25 cellular contexts compared by ENCODE assay signal in genomic region chr2:239013670-239013960, GRCh38.
"Had no signal": no experiment of that assay in that cellular context is flagged by ENCODE, and none has a peak within 500 bp of the region (broad histone marks: within the 10 kb centered on the region; RNA-seq: fewer than 3 reads in every experiment).

No MANE protein-coding gene starts in this region.

- ATAC-seq: activated CD8-positive, alpha-beta memory T cell treated with anti-CD3 and anti-CD28 coated beads, Interleukin-2, amount 10 ng/mL, durations not matched to agents 7 days and 5 days; activated naive CD4-positive, alpha-beta T cell treated with anti-CD3 and anti-CD28 coated beads, Interleukin-2, amount 50 U/mL, for 72 hours; activated naive CD8-positive, alpha-beta T cell treated with anti-CD3 and anti-CD28 coated beads, Interleukin-2, amount 50 U/mL, for 24 hours; K562; WTC11 had no signal

- H3K4me1 Mint-ChIP-seq: activated CD8-positive, alpha-beta memory T cell treated with anti-CD3 and anti-CD28 coated beads, Interleukin-2, amount 10 ng/mL, durations not matched to agents 7 days and 5 days; activated naive CD8-positive, alpha-beta T cell treated with anti-CD3 and anti-CD28 coated beads, Interleukin-2, amount 50 U/mL, for 24 hours had no signal

- DNase-seq: activated CD4-positive, alpha-beta T cell treated with anti-CD3 and anti-CD28 coated beads for 48 hours; activated CD4-positive, alpha-beta T cell treated with anti-CD3 and anti-CD28 coated beads, Interleukin-2, amount 50 U/mL, for 4 hours; activated CD4-positive, CD25-positive, alpha-beta regulatory T cell treated with anti-CD3 and anti-CD28 coated beads, Interleukin-2, amount 50 U/mL, for 72 hours; activated CD8-positive, alpha-beta memory T cell treated with anti-CD3 and anti-CD28 coated beads, Interleukin-2, amount 10 ng/mL, durations not matched to agents 7 days and 5 days; activated effector memory CD4-positive, alpha-beta T cell treated with anti-CD3 and anti-CD28 coated beads, Interleukin-2, amount 50 U/mL, for 16 hours; activated naive CD4-positive, alpha-beta T cell treated with Interleukin-2 at 50 U/mL for 16 hours; activated naive CD8-positive, alpha-beta T cell treated with anti-CD3 and anti-CD28 coated beads, Interleukin-2, amount 50 U/mL, for 24 hours; amniotic stem cell; Karpas-422; MM.1S; NCI-H1105; NCI-H1436; NCI-H1694 treated with DMSO at 0.1 percent for 48 hours; NCI-H2081; NCI-H510A treated with DMSO at 0.1 percent for 48 hours; NCI-H69; NK-92 treated with Interleukin-12 subunit alpha and Interleukin-12 subunit beta, amount 100 ng/mL, for 24 hours; OCI-M1; SHP77 treated with DMSO at 0.1 percent for 48 hours had no signal

- H3K4me3 Mint-ChIP-seq: activated CD8-positive, alpha-beta memory T cell treated with anti-CD3 and anti-CD28 coated beads, Interleukin-2, amount 10 ng/mL, durations not matched to agents 7 days and 5 days; activated naive CD8-positive, alpha-beta T cell treated with anti-CD3 and anti-CD28 coated beads, Interleukin-2, amount 50 U/mL, for 24 hours; activated T-cell treated with anti-CD3 and anti-CD28 coated beads, Interleukin-2, amount 50 U/mL, for 24 hours; brain; T-helper 1 cell treated with Interleukin-12 subunit alpha and Interleukin-12 subunit beta and Interleukin-4 antibody, amounts not matched to agents 30 μg/mL and 1 μg/mL, for 36 hours; WTC11 had no signal

- H3K4me3 ChIP-seq: K562 had no signal

- H3K9me3 Mint-ChIP-seq: activated naive CD4-positive, alpha-beta T cell treated with anti-CD3 and anti-CD28 coated beads, Interleukin-2, amount 50 U/mL, for 72 hours; activated naive CD8-positive, alpha-beta T cell treated with anti-CD3 and anti-CD28 coated beads, Interleukin-2, amount 50 U/mL, for 24 hours; activated T-cell treated with anti-CD3 and anti-CD28 coated beads, Interleukin-2, amount 50 U/mL, for 24 hours; T-helper 1 cell treated with Interleukin-12 subunit alpha and Interleukin-12 subunit beta and Interleukin-4 antibody, amounts not matched to agents 30 μg/mL and 1 μg/mL, for 36 hours; WTC11 had no signal

- H3K27me3 Mint-ChIP-seq: brain had no signal

- H3K27ac Mint-ChIP-seq: activated CD8-positive, alpha-beta memory T cell treated with anti-CD3 and anti-CD28 coated beads, Interleukin-2, amount 10 ng/mL, durations not matched to agents 7 days and 5 days; activated naive CD4-positive, alpha-beta T cell treated with anti-CD3 and anti-CD28 coated beads, Interleukin-2, amount 50 U/mL, for 72 hours; activated naive CD8-positive, alpha-beta T cell treated with anti-CD3 and anti-CD28 coated beads, Interleukin-2, amount 50 U/mL, for 24 hours; activated T-cell treated with anti-CD3 and anti-CD28 coated beads, Interleukin-2, amount 50 U/mL, for 24 hours; brain; T-helper 1 cell treated with Interleukin-12 subunit alpha and Interleukin-12 subunit beta and Interleukin-4 antibody, amounts not matched to agents 30 μg/mL and 1 μg/mL, for 36 hours; WTC11 had no signal

- H3K36me3 Mint-ChIP-seq: activated CD8-positive, alpha-beta memory T cell treated with anti-CD3 and anti-CD28 coated beads, Interleukin-2, amount 10 ng/mL, durations not matched to agents 7 days and 5 days; activated naive CD4-positive, alpha-beta T cell treated with anti-CD3 and anti-CD28 coated beads, Interleukin-2, amount 50 U/mL, for 72 hours; brain; WTC11 had no signal
